Comparison of ENCODE assay signal across 13 cellular contexts in genomic region chr13:33284016-33284415, GRCh38. TPM values are rescaled to one million over a fixed set of nuclear protein-coding genes. Genes with fewer than 3 reads are reported as not detected.
DNase-seq lines count a peak whose midpoint lies in the region; ATAC-seq and TF ChIP-seq lines count a peak whose summit lies in the region.
"Had no signal": no experiment of that assay in that cellular context is flagged by ENCODE, and none has a peak within 500 bp of the region (broad histone marks: within the 10 kb centered on the region; RNA-seq: fewer than 3 reads in every experiment).

No MANE protein-coding gene starts in this region.

- no peak overlapping the region for H3K27ac Mint-ChIP-seq in progenitor cell of endocrine pancreas
- H3K27ac Mint-ChIP-seq: activated CD4-positive, alpha-beta memory T cell treated with anti-CD3 and anti-CD28 coated beads for 36 hours; CD4-positive, alpha-beta memory T cell; naive thymus-derived CD8-positive, alpha-beta T cell; stimulated activated naive CD8-positive, alpha-beta T cell treated with anti-CD3 and anti-CD28 coated beads, Interleukin-15, Interleukin-2, amounts not matched to agents 100 ng/mL and 50 ng/mL, for 24 hours had no signal

- H3K36me3 Mint-ChIP-seq in progenitor cell of endocrine pancreas (ENCODE audit: insufficient read depth), result no peaks in the 10 kb centered on the region
- H3K36me3 Mint-ChIP-seq: activated CD4-positive, alpha-beta memory T cell treated with anti-CD3 and anti-CD28 coated beads for 36 hours; CD4-positive, alpha-beta memory T cell; naive thymus-derived CD8-positive, alpha-beta T cell had no signal

- H3K4me3 Mint-ChIP-seq in progenitor cell of endocrine pancreas (ENCODE audit: low read depth), result peak overlapping the region; percentile 83
- H3K4me3 Mint-ChIP-seq: activated CD4-positive, alpha-beta memory T cell treated with anti-CD3 and anti-CD28 coated beads for 36 hours; CD4-positive, alpha-beta memory T cell; central memory CD8-positive, alpha-beta T cell had no signal

- H3K4me3 ChIP-seq in WI38 (ENCODE audit: low read depth, low read length) (peak overlapping the region; percentile 98), foreskin fibroblast (ENCODE audit: low read depth in 1 of 2, low read length in 2 of 2) (peak overlapping the region; percentile 74 to 88), BE2C (ENCODE audit: low read depth, low read length) (no peak overlapping the region)

- no peaks in the 10 kb centered on the region for H3K9me3 Mint-ChIP-seq in progenitor cell of endocrine pancreas (ENCODE audit: low read depth)
- H3K9me3 Mint-ChIP-seq: activated CD4-positive, alpha-beta memory T cell treated with anti-CD3 and anti-CD28 coated beads for 36 hours; CD4-positive, alpha-beta memory T cell; central memory CD8-positive, alpha-beta T cell; stimulated activated naive CD8-positive, alpha-beta T cell treated with anti-CD3 and anti-CD28 coated beads, Interleukin-15, Interleukin-2, amounts not matched to agents 100 ng/mL and 50 ng/mL, for 24 hours had no signal

- peaks cover 4% of the 10 kb centered on the region for H3K27me3 Mint-ChIP-seq in progenitor cell of endocrine pancreas

- peak; percentile 11 for DNase-seq in AG20443 (ENCODE audit: low spot score)
- peak in 1 of 2 donors; percentile 47 for DNase-seq in foreskin fibroblast
- DNase-seq in progenitor cell of endocrine pancreas (ENCODE audit: low spot score, unreplicated experiment), result no peak
- DNase-seq in BE2C, result no peak
- DNase-seq in occipital lobe (lab: John Stamatoyannopoulos, UW), result no peak
- DNase-seq: activated CD4-positive, alpha-beta memory T cell treated with anti-CD3 and anti-CD28 coated beads for 36 hours; CD4-positive, alpha-beta memory T cell; naive thymus-derived CD8-positive, alpha-beta T cell had no signal

- ATAC-seq in GM21360 (IDR thresholded peaks at IDR 0.05; ENCODE audit: unreplicated experiment), result no peak
- ATAC-seq in HG03571 (IDR thresholded peaks at IDR 0.05; ENCODE audit: unreplicated experiment), result no peak
- ATAC-seq: naive thymus-derived CD8-positive, alpha-beta T cell had no signal

- no peak for TF ChIP-seq CTCF in WI38 (IDR thresholded peaks at IDR 0.05; ENCODE audit: low read depth, low read length)
- TF ChIP-seq CTCF in foreskin fibroblast (IDR thresholded peaks at IDR 0.05; ENCODE audit: low read depth, low read length), result no peak
- no peak for TF ChIP-seq CTCF in progenitor cell of endocrine pancreas (IDR thresholded peaks at IDR 0.05; ENCODE audit: unreplicated experiment)
- TF ChIP-seq CTCF in BE2C (IDR thresholded peaks at IDR 0.05; ENCODE audit: low read depth, low read length), result no peak

- no peaks in the 10 kb centered on the region for H3K4me1 ChIP-seq in BE2C

- no peaks in the 10 kb centered on the region for H3K36me3 ChIP-seq in BE2C

- no peaks in the 10 kb centered on the region for H3K9me3 ChIP-seq in BE2C

- peaks cover 17% of the 10 kb centered on the region for H3K4me1 Mint-ChIP-seq in progenitor cell of endocrine pancreas (ENCODE audit: low read depth)

- H3K27me3 ChIP-seq in BE2C, result no peaks in the 10 kb centered on the region

RNA-seq across cellular contexts. Expression of gene STARD13, which starts 1.5 kb away (rescaled TPM):
- total RNA-seq in progenitor cell of endocrine pancreas (11.6 and 11.7 TPM in 2 replicates), occipital lobe (12.3 TPM)
- 12.0 TPM for polyA plus RNA-seq in BE2C (2012; ENCODE audit: insufficient read depth, insufficient read length, low read depth)
- total RNA-seq: naive thymus-derived CD8-positive, alpha-beta T cell had no signal
- polyA plus RNA-seq: CD4-positive, alpha-beta memory T cell; naive thymus-derived CD8-positive, alpha-beta T cell had no signal
